In genomic region chr2:28583899-28584553, GRCh38 we compare ENCODE assay signal across 9 cellular contexts.
DNase-seq lines count a peak whose midpoint lies in the region; ATAC-seq and TF ChIP-seq lines count a peak whose summit lies in the region.
"Had no signal": no experiment of that assay in that cellular context is flagged by ENCODE, and none has a peak within 500 bp of the region (broad histone marks: within the 10 kb centered on the region; RNA-seq: fewer than 3 reads in every experiment).

No MANE protein-coding gene starts in this region.

- no peak for ATAC-seq in HG03439 (IDR thresholded peaks at IDR 0.05; ENCODE audit: unreplicated experiment)

- H3K27me3 ChIP-seq in GM06990 (replicated peaks; ENCODE audit: control insufficient read depth, insufficient read depth, low read length) (no peaks in the 10 kb centered on the region), stomach (no peaks in the 10 kb centered on the region)

- H3K9me3 ChIP-seq in stomach: no peaks in the 10 kb centered on the region

- no peak for TF ChIP-seq EP300 in stomach (IDR thresholded peaks at IDR 0.05)

- DNase-seq in GM06990 (ENCODE audit: extremely low read depth, insufficient read length) (peak; percentile 43), MV-4-11 (lab: John Stamatoyannopoulos, UW) (peak; percentile 77), epithelial cell of prostate (ENCODE audit: low read depth, low spot score) (peak; percentile 82), stomach (peak; percentile 50), DMS153 treated with DMSO at 0.1 percent for 48 hours (lab: John Stamatoyannopoulos, UW; ENCODE audit: unreplicated experiment) (no peak)
- DNase-seq in activated CD8-positive, alpha-beta memory T cell treated with anti-CD3 and anti-CD28 coated beads for 4 hours (ENCODE audit: low read depth in 2 of 2): peak; percentile 60 to 65

- H3K27ac Mint-ChIP-seq in nephron: peak overlapping the region; percentile 7 to 33 (median 27)

- H3K36me3 ChIP-seq in GM06990 (ENCODE audit: control insufficient read depth, insufficient read depth, low read length) (no peaks in the 10 kb centered on the region), stomach (no peaks in the 10 kb centered on the region)

- no peak overlapping the region for H3K4me3 Mint-ChIP-seq in nephron

- H3K9me3 Mint-ChIP-seq in nephron: no peaks in the 10 kb centered on the region

- peaks cover 7% of the 10 kb centered on the region for H3K27me3 Mint-ChIP-seq in nephron (ENCODE audit: low read depth)

- H3K4me1 Mint-ChIP-seq in nephron: peaks cover 5% of the 10 kb centered on the region

- H3K36me3 Mint-ChIP-seq in nephron (ENCODE audit: low read depth): no peaks in the 10 kb centered on the region

- WGBS in stomach, 5 donors: 44 to 58% (median 52%) methylated on average over 9 to 10 of the region's 10 CpGs

- intact Hi-C loops in stomach (cut with DNase I; ENCODE audit: low total_unique reads): no loop called here

- TF ChIP-seq POLR2A in stomach (IDR thresholded peaks at IDR 0.05): no peak

- H3K4me3 ChIP-seq in GM06990 (replicated peaks; ENCODE audit: low read depth, low read length) (no peak overlapping the region), stomach (no peak overlapping the region)
- H3K4me3 ChIP-seq: SK-N-MC had no signal

- H3K27ac ChIP-seq in epithelial cell of prostate (peak overlapping the region; percentile 87), stomach (peak overlapping the region; percentile 43 to 74 (median 53))
- H3K27ac ChIP-seq: SK-N-MC had no signal

- H3K4me1 ChIP-seq in stomach: peaks cover 0 to 23% (median 13%) of the 10 kb centered on the region in 4 donors

- TF ChIP-seq CTCF in GM06990 (IDR thresholded peaks at IDR 0.05; ENCODE audit: insufficient read depth, low read length, poor library complexity, severe bottlenecking) (no peak), nephron (IDR thresholded peaks at IDR 0.05; ENCODE audit: unreplicated experiment in 3 of 3) (no peak), stomach (IDR thresholded peaks at IDR 0.05) (no peak)
